Comparison of ENCODE assay signal across 8 cellular contexts in genomic region chr12:123269395-123269892, GRCh38. TPM values are rescaled to one million over a fixed set of nuclear protein-coding genes. Genes with fewer than 3 reads are reported as not detected.
A peak's percentile ranks its signal among the peaks of the same experiment; 100 is the strongest.
DNase-seq lines count a peak whose midpoint lies in the region; ATAC-seq lines count a peak whose summit lies in the region.

No MANE protein-coding gene starts in this region.

- H3K27me3 ChIP-seq in NT2/D1 (ENCODE audit: insufficient read depth, insufficient read length): no peaks in the 10 kb centered on the region

- H3K36me3 ChIP-seq in NT2/D1 (ENCODE audit: insufficient read depth, insufficient read length, low read length): peaks cover 50% of the 10 kb centered on the region

- H3K4me1 ChIP-seq in NT2/D1 (ENCODE audit: insufficient read depth, insufficient read length): peaks cover 22% of the 10 kb centered on the region

- intact Hi-C loops in cardiac septum (cut with DNase I): no loop called here

- peak overlapping the region; percentile 85 for H3K9ac ChIP-seq in NT2/D1 (ENCODE audit: insufficient read length, low read depth)

- ATAC-seq in HG02588 (IDR thresholded peaks at IDR 0.05; ENCODE audit: unreplicated experiment) (no peak), GM18867 (IDR thresholded peaks at IDR 0.05; ENCODE audit: unreplicated experiment) (no peak)

- peak; percentile 67 for DNase-seq in DMS 273 (lab: John Stamatoyannopoulos, UW; ENCODE audit: unreplicated experiment)
- DNase-seq in DMS 273 treated with DMSO at 0.1 percent for 48 hours (lab: John Stamatoyannopoulos, UW): no peak
- DNase-seq in NT2/D1 (ENCODE audit: low read depth, low spot score): no peak
- peak; percentile 87 for DNase-seq in cardiac septum (ENCODE audit: low spot score)
- peak in 55 of 56 donors; percentile 27 to 98 (median 86) for DNase-seq in nucleus accumbens (lab: John Stamatoyannopoulos, UW)

- H3K4me3 ChIP-seq in NT2/D1 (ENCODE audit: insufficient read length, low read depth): peak overlapping the region; percentile 72

- peak overlapping the region; percentile 98 for H3K27ac ChIP-seq in angular gyrus (ENCODE audit: low read depth, low read length)

- no peaks in the 10 kb centered on the region for H3K9me3 ChIP-seq in NT2/D1 (ENCODE audit: insufficient read depth, low read length)

RNA-seq across cellular contexts. Expression of gene CDK2AP1, which starts 2.2 kb away (rescaled TPM):
- 82.3 TPM for total RNA-seq in cardiac septum

RNA-seq across cellular contexts. Expression of gene MTRFR, which starts 36.2 kb away (rescaled TPM):
- total RNA-seq in cardiac septum: 7.8 TPM

RNA-seq across cellular contexts. Expression of gene MPHOSPH9, which starts 36.5 kb away (rescaled TPM):
- 22.0 TPM for total RNA-seq in cardiac septum

Comparison
In these comparisons a context has a peak if more than half of its experiments do, and no peak if none do; other contexts are left out.
1. DNase-seq: peak in DMS 273 (single experiment), cardiac septum (single experiment) and nucleus accumbens (55 of 56); none in DMS 273 treated with DMSO at 0.1 percent for 48 hours (single experiment) and NT2/D1 (single experiment).